ENCODE assay signal across 19 cellular contexts in the genomic region with DNA sequence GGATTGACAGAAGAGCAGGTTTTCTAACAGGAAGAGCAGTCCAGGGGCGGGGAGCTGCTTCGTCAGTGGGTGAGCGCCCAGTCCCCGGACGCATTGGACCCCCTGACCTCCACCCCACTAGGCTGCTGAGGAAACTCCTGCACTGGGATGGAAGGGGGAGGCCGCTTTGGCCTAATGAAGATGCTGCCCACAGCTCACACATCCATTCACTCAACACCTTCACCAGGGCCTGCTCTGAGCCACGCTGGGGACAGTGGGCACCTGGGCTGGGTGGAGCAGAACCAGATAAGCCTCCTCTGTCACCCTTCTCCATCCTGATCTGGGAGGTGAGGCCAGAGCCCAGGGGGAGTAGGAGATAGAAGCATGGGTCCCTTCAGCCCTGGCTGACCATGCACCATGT.
"Had no signal": no experiment of that assay in that cellular context is flagged by ENCODE, and none has a peak within 500 bp of the region (broad histone marks: within the 10 kb centered on the region; RNA-seq: fewer than 3 reads in every experiment).

No MANE protein-coding gene starts in this region.

- H3K9me3 Mint-ChIP-seq: memory B cell, naive B cell, T-cell had no signal

- H3K27me3 Mint-ChIP-seq: activated naive CD8-positive, alpha-beta T cell; memory B cell; T-cell had no signal

- H3K4me3 Mint-ChIP-seq: activated naive CD8-positive, alpha-beta T cell; memory B cell; naive B cell; T-cell had no signal

- H2AFZ ChIP-seq: parathyroid adenoma had no signal

- H3K36me3 ChIP-seq: esophagus muscularis mucosa, gastroesophageal sphincter, heart left ventricle, tibial nerve, uterus had no signal

- H3K27ac ChIP-seq: esophagus muscularis mucosa, gastroesophageal sphincter, heart left ventricle, left lung, parathyroid adenoma, tibial nerve, uterus had no signal

- H3K9me3 ChIP-seq: esophagus muscularis mucosa, gastroesophageal sphincter, heart left ventricle, left lung, mucosa of descending colon, tibial nerve, uterus had no signal

- H3K4me1 ChIP-seq: gastroesophageal sphincter, left lung, parathyroid adenoma, tibial nerve, uterus had no signal

- DNase-seq: activated CD4-positive, alpha-beta T cell treated with anti-CD3 and anti-CD28 coated beads, Interleukin-2, amount 50 U/mL, for 1 hour; activated CD4-positive, CD25-positive, alpha-beta regulatory T cell treated with anti-CD3 and anti-CD28 coated beads, Interleukin-2, amount 50 U/mL, for 72 hours; dermis blood vessel endothelial cell; effector memory CD4-positive, alpha-beta T cell; naive B cell; stimulated activated CD4-positive, alpha-beta T cell treated with anti-CD3 and anti-CD28 coated beads, Interleukin-1b, Interleukin-23, amount 100 ng/mL, for 48 hours; stimulated activated CD8-positive, alpha-beta memory T cell treated with anti-CD3 and anti-CD28 coated beads, Interleukin-4, amount 100 ng/mL, for 48 hours; stimulated activated naive CD8-positive, alpha-beta T cell treated with anti-CD3 and anti-CD28 coated beads, Interleukin-15, Interleukin-2, amounts not matched to agents 100 U/mL and 50 U/mL, for 24 hours; T-cell; uterus had no signal

- H3K9ac ChIP-seq: parathyroid adenoma had no signal

- H3K27me3 ChIP-seq: esophagus muscularis mucosa, gastroesophageal sphincter, heart left ventricle, left lung, tibial nerve, uterus had no signal

- H3K4me3 ChIP-seq: esophagus muscularis mucosa, gastroesophageal sphincter, heart left ventricle, left lung, mucosa of descending colon, tibial nerve, uterus had no signal

- H3K36me3 Mint-ChIP-seq: memory B cell, naive B cell had no signal

- H3K79me2 ChIP-seq: parathyroid adenoma had no signal

- ATAC-seq: gastroesophageal sphincter; heart left ventricle; left lung; mucosa of descending colon; stimulated activated naive CD8-positive, alpha-beta T cell treated with anti-CD3 and anti-CD28 coated beads, Interleukin-15, Interleukin-2, amounts not matched to agents 100 U/mL and 50 U/mL, for 24 hours; T-cell had no signal
